Comparison of ENCODE assay signal across 25 cellular contexts in genomic region chr1:3289502-3289901, GRCh38.
DNase-seq lines count a peak whose midpoint lies in the region; ATAC-seq, FAIRE-seq and TF ChIP-seq lines count a peak whose summit lies in the region.
"Had no signal": no experiment of that assay in that cellular context is flagged by ENCODE, and none has a peak within 500 bp of the region (broad histone marks: within the 10 kb centered on the region; RNA-seq: fewer than 3 reads in every experiment).

No MANE protein-coding gene starts in this region.

- in situ Hi-C loops in HepG2 (cut with HindIII; ENCODE audit: extremely low pct_ligation_motif_present, low pct_unique_long_range_greater_than_20kb), result loop anchor here (25.0 kb wide), 1 partner anchor 227 kb away; the partner anchor contains the start of gene PRDM16

- no peak for ATAC-seq in HepG2
- ATAC-seq in right lobe of liver, result no peak
- ATAC-seq: GM12878 had no signal

- TF ChIP-seq CTCF in HepG2 (CRISPR knock-in tag; IDR thresholded peaks at IDR 0.05) (no peak), right lobe of liver (IDR thresholded peaks at IDR 0.05) (no peak), HEK293 (tag by site-specific recombination; IDR thresholded peaks at IDR 0.05) (no peak)

- peak overlapping the region; percentile 53 for H3K18ac ChIP-seq in neuronal stem cell (ENCODE audit: low read length)

- no peak overlapping the region for H4K91ac ChIP-seq in neuronal stem cell (ENCODE audit: low read depth, low read length, poor library complexity)

- 83% methylated on average over 6 of the region's 12 CpGs for WGBS in HepG2 (ENCODE audit: low lambda C conversion rate)
- WGBS in right lobe of liver (ENCODE audit: insufficient coverage, low coverage, low lambda C conversion rate, missing lambda C conversion rate), result no CpG with 5 or more reads among the region's 12 CpGs
- whole genome bisulfite sequencing in neuronal stem cell (ENCODE audit: extremely low coverage in 2 of 2, insufficient read length in 2 of 2, insufficient replicate concordance in 1 of 2), 2 donors, result no CpG with 5 or more reads among the region's 12 CpGs

- no peaks in the 10 kb centered on the region for H3K79me1 ChIP-seq in neuronal stem cell (ENCODE audit: low read depth, low read length)

- no peak for TF ChIP-seq EP300 in HepG2 (IDR thresholded peaks at IDR 0.05; ENCODE audit: low read depth in 2 of 2, low read length in 2 of 2)
- TF ChIP-seq EP300 in HepG2 (CRISPR knock-in tag; IDR thresholded peaks at IDR 0.05; ENCODE audit: borderline replicate concordance), result no peak

- H3K9me3 ChIP-seq in HepG2 (ENCODE audit: low read length) (no peaks in the 10 kb centered on the region), right lobe of liver (no peaks in the 10 kb centered on the region), HEK293 (ENCODE audit: control insufficient read depth, insufficient read depth, low read depth, low read length) (no peaks in the 10 kb centered on the region), neuronal stem cell (replicated peaks in 1 of 2; ENCODE audit: control insufficient read depth in 2 of 2, insufficient read depth in 1 of 2, low read depth in 1 of 2, low read length in 2 of 2) (no peaks in the 10 kb centered on the region)
- H3K9me3 ChIP-seq: BE2C, BLaER1 had no signal

- no peak overlapping the region for H3K4me2 ChIP-seq in HepG2 (ENCODE audit: low read depth, low read length)
- H3K4me2 ChIP-seq in neuronal stem cell (ENCODE audit: insufficient read depth, low read length, poor library complexity, severe bottlenecking), result no peak overlapping the region
- H3K4me2 ChIP-seq: BLaER1 had no signal

- no peak for TF ChIP-seq POLR2A in HepG2 (IDR thresholded peaks at IDR 0.05; ENCODE audit: insufficient read depth in 1 of 2, low read depth in 2 of 2, low read length in 2 of 2)
- TF ChIP-seq POLR2A in right lobe of liver (IDR thresholded peaks at IDR 0.05), result no peak

- H3K4ac ChIP-seq in neuronal stem cell (ENCODE audit: low read length), result no peak overlapping the region

- H3K4me3 ChIP-seq in HepG2 (replicated peaks in 1 of 3; ENCODE audit: insufficient read depth in 1 of 3, low read depth in 2 of 3, low read length in 3 of 3) (no peak overlapping the region), right lobe of liver (no peak overlapping the region), HEK293 (ENCODE audit: low read depth, low read length) (no peak overlapping the region), neuronal stem cell (ENCODE audit: low read length in 2 of 2) (no peak overlapping the region)
- H3K4me3 ChIP-seq: BLaER1, GM12878 had no signal

- H2BK15ac ChIP-seq in neuronal stem cell (ENCODE audit: low read length), result no peak overlapping the region

- intact Hi-C loops in HepG2 (cut with micrococcal nuclease; ENCODE audit: unreplicated experiment), result no loop called here
- intact Hi-C loops in right lobe of liver (cut with DNase I), result no loop called here

- no peak for FAIRE-seq in HepG2 (lab: Jason Lieb, UNC)
- FAIRE-seq: A204.1, GM12878, GM12892, GM18507 had no signal

- H3K79me2 ChIP-seq in HepG2 (ENCODE audit: insufficient read depth, low read length), result no peaks in the 10 kb centered on the region

- H2BK12ac ChIP-seq in neuronal stem cell (ENCODE audit: low read length), result peak overlapping the region; percentile 68

- peaks cover 76% of the 10 kb centered on the region for H3K4me1 ChIP-seq in HepG2 (ENCODE audit: insufficient read depth, low read length)
- no peaks in the 10 kb centered on the region for H3K4me1 ChIP-seq in right lobe of liver
- no peaks in the 10 kb centered on the region for H3K4me1 ChIP-seq in HEK293 (ENCODE audit: control insufficient read depth, insufficient read depth, low read length)
- no peaks in the 10 kb centered on the region for H3K4me1 ChIP-seq in neuronal stem cell (ENCODE audit: control insufficient read depth in 2 of 2, insufficient read depth in 1 of 2, low read depth in 1 of 2, low read length in 2 of 2)
- H3K4me1 ChIP-seq: BE2C had no signal

- no peak overlapping the region for H3K14ac ChIP-seq in neuronal stem cell (ENCODE audit: low read length)

- H2AK5ac ChIP-seq in neuronal stem cell (ENCODE audit: low read depth, low read length), result no peak overlapping the region

- CTCF ChIA-PET in HepG2 (lab: Yijun Ruan, JAX; ENCODE audit: low intra/inter-chr PET ratio, low total read pairs), result no interaction called here
- CTCF ChIA-PET in HEK293 (lab: Yijun Ruan, JAX), result no interaction called here

- no TSS peak for BruUV-seq in HepG2 (replicated peaks; lab: Mats Ljungman, UMichigan)

- H3K9ac ChIP-seq in HepG2 (ENCODE audit: insufficient read depth, low read depth, low read length) (no peak overlapping the region), neuronal stem cell (ENCODE audit: low read depth, low read length, poor library complexity) (no peak overlapping the region)
- H3K9ac ChIP-seq: BLaER1 had no signal

- H3K36me3 ChIP-seq in HepG2 (replicated peaks in 1 of 2; ENCODE audit: control insufficient read depth in 1 of 2, insufficient read depth in 2 of 2, low read length in 2 of 2), result no peaks in the 10 kb centered on the region
- no peaks in the 10 kb centered on the region for H3K36me3 ChIP-seq in right lobe of liver
- H3K36me3 ChIP-seq in HEK293 (ENCODE audit: control insufficient read depth in 2 of 2, insufficient read depth in 1 of 2, low read length in 2 of 2), result no peaks in the 10 kb centered on the region
- H3K36me3 ChIP-seq in neuronal stem cell (replicated peaks in 1 of 2; ENCODE audit: control insufficient read depth in 2 of 2, insufficient read depth in 2 of 2, low read length in 2 of 2), result no peaks in the 10 kb centered on the region
- H3K36me3 ChIP-seq: BE2C, BLaER1 had no signal

- H2AFZ ChIP-seq in HepG2 (ENCODE audit: low read length) (no peak overlapping the region), neuronal stem cell (ENCODE audit: low read length) (no peak overlapping the region)

- DNase-seq in HepG2 (ENCODE audit: low spot score), result no peak
- no peak for DNase-seq in right lobe of liver
- no peak for DNase-seq in neuronal stem cell (ENCODE audit: low spot score)
- no peak for DNase-seq in HuH-7.5 (ENCODE audit: low spot score)
- DNase-seq: 8988T; ACHN; BE2C; C1 segment of cervical spinal cord; CD4-positive, alpha-beta memory T cell; CD4-positive, CD25-positive, alpha-beta regulatory T cell; CD8-positive, alpha-beta memory T cell; COR-L47; DMS 273 treated with DMSO at 0.1 percent for 48 hours; DMS153; DMS53; DMS79; DND-41; EL; GDM1 had no signal

- POLR2A ChIA-PET in HepG2 (lab: Yijun Ruan, JAX) (no interaction called here), HEK293 (lab: Yijun Ruan, JAX) (no interaction called here)

- H3K27ac ChIP-seq in HepG2 (ENCODE audit: extremely low read length, insufficient read depth, low read length) (no peak overlapping the region), right lobe of liver (no peak overlapping the region), HEK293 (ENCODE audit: extremely low read depth, low read depth, low read length) (no peak overlapping the region), neuronal stem cell (replicated peaks; ENCODE audit: low read length) (no peak overlapping the region)
- H3K27ac ChIP-seq: BLaER1 had no signal

- no peak overlapping the region for H2BK5ac ChIP-seq in neuronal stem cell (ENCODE audit: low read length)

- TF ChIP-seq RAD21 in HepG2 (CRISPR knock-in tag; IDR thresholded peaks at IDR 0.05), result no peak

- peak overlapping the region; percentile 69 for H3K23ac ChIP-seq in neuronal stem cell (ENCODE audit: low read depth, low read length, poor library complexity)

- no peak overlapping the region for H2BK120ac ChIP-seq in neuronal stem cell (ENCODE audit: low read depth, low read length)

- no peak overlapping the region for H4K8ac ChIP-seq in neuronal stem cell (ENCODE audit: low read depth, low read length)

- H3K27me3 ChIP-seq in HepG2 (ENCODE audit: control insufficient read depth in 1 of 2, insufficient read depth in 2 of 2, low read length in 2 of 2) (no peaks in the 10 kb centered on the region), right lobe of liver (no peaks in the 10 kb centered on the region), neuronal stem cell (ENCODE audit: control insufficient read depth in 3 of 3, insufficient read depth in 3 of 3, low read depth in 1 of 3, low read length in 3 of 3) (peaks cover 0 to 49% (median 2%) of the 10 kb centered on the region in 3 experiments)

- H4K20me1 ChIP-seq in HepG2 (ENCODE audit: insufficient read depth, low read length), result no peaks in the 10 kb centered on the region

TF ChIP-seq in HepG2, 621 proteins besides CTCF, POLR2A, EP300 and RAD21 (continues in another document):
- peak; percentile 69 for TF ChIP-seq ZMYM3 (CRISPR knock-in tag; IDR thresholded peaks at IDR 0.05)
- no peak for TF ChIP-seq HOMEZ (CRISPR knock-in tag; IDR thresholded peaks at IDR 0.05; ENCODE audit: low read depth)
- TF ChIP-seq AKAP8 (CRISPR knock-in tag; IDR thresholded peaks at IDR 0.05), result no peak
- peak; percentile 87 for TF ChIP-seq HNRNPL (IDR thresholded peaks at IDR 0.05; ENCODE audit: low read depth, low read length)

TF ChIP-seq in HEK293, 187 proteins besides CTCF, POLR2A, EP300 and RAD21:
- TF ChIP-seq ZNF623 (tag by site-specific recombination; IDR thresholded peaks at IDR 0.05) (peak; percentile 87), ZNF148 (tag by site-specific recombination; IDR thresholded peaks at IDR 0.05; ENCODE audit: borderline replicate concordance) (no peak), ZNF629 (tag by site-specific recombination; IDR thresholded peaks at IDR 0.05) (no peak), GLI4 (tag by site-specific recombination; IDR thresholded peaks at IDR 0.05) (no peak), ZNF768 (tag by site-specific recombination; IDR thresholded peaks at IDR 0.05) (no peak), ZNF664 (tag by site-specific recombination; IDR thresholded peaks at IDR 0.05) (no peak)
